Comparison of ENCODE assay signal across 12 cellular contexts in genomic region chr1:3405491-3405890, GRCh38.
"Had no signal": no experiment of that assay in that cellular context is flagged by ENCODE, and none has a peak within 500 bp of the region (broad histone marks: within the 10 kb centered on the region; RNA-seq: fewer than 3 reads in every experiment).

No MANE protein-coding gene starts in this region.

- DNase-seq: IMR-90, Karpas-422, KG1, MM.1S, NCI-H1694 treated with DMSO at 0.1 percent for 48 hours, NCI-H1930, NCI-H2227 treated with DMSO at 0.1 percent for 48 hours, NCI-H774, RPMI8226, SHP77, SK-N-SH, SW 1271 had no signal

- H3K9me3 ChIP-seq: SK-N-SH had no signal
